1 cellular context compared by ENCODE assay signal in the genomic region with DNA sequence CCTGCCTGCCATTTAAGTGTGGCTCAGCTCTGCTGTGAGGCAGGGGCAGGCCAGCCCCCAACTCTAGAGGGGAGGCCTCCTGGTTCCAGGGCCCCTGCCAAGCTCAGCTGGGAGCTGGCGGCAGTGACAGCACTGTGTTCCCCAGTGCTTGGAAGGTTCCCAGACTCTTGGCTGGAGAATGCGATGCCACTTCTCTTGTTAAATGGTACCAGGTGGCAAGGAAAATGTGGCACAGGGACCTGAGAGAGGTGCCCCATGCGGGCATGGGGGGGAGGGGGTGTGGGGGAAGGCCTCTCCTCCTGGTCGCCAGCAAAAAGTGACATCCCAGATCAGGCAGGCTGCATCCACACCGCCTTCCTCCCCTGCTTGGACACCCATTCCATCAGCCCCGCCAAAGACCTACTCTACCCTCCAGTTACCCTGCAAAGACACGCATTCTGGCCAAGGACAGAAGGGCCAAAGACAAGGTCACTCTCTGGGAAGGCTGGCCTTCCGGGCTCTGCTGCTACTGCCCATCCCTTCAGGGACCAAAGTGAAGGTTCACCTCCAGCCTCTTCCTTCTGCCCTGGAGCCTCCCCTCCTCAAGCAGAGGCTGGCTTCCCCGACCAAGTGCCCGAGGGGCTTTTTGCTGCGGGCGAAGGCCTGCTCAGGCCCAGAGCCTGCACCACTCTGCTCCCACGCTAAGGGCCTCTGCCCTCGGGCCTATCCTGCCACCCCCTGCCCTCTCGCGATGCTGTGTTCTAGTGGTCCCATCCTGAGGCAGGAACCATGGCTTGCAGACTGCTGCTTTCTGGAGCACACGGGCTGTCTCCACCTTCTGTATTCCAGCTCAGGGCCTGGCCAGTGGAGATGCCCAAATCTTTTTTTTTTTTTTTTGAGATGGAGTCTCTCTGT.
TF ChIP-seq lines count a peak whose summit lies in the region.

No MANE protein-coding gene starts in this region.

TF ChIP-seq in GM12878, 131 proteins besides CTCF, POLR2A, EP300 and RAD21:
- TF ChIP-seq POLR2AphosphoS2 (IDR thresholded peaks at IDR 0.05; ENCODE audit: low read depth, low read length) (peak; percentile 21; the same call in 1 of the 2 replicates), MLLT1 (IDR thresholded peaks at IDR 0.05) (no peak), POLR2AphosphoS5 (IDR thresholded peaks at IDR 0.05; ENCODE audit: low read length) (no peak; the same call in 1 of the 2 replicates), STAT3 (IDR thresholded peaks at IDR 0.05; ENCODE audit: low read depth, low read length) (no peak)
- TF ChIP-seq, protein P1, sequence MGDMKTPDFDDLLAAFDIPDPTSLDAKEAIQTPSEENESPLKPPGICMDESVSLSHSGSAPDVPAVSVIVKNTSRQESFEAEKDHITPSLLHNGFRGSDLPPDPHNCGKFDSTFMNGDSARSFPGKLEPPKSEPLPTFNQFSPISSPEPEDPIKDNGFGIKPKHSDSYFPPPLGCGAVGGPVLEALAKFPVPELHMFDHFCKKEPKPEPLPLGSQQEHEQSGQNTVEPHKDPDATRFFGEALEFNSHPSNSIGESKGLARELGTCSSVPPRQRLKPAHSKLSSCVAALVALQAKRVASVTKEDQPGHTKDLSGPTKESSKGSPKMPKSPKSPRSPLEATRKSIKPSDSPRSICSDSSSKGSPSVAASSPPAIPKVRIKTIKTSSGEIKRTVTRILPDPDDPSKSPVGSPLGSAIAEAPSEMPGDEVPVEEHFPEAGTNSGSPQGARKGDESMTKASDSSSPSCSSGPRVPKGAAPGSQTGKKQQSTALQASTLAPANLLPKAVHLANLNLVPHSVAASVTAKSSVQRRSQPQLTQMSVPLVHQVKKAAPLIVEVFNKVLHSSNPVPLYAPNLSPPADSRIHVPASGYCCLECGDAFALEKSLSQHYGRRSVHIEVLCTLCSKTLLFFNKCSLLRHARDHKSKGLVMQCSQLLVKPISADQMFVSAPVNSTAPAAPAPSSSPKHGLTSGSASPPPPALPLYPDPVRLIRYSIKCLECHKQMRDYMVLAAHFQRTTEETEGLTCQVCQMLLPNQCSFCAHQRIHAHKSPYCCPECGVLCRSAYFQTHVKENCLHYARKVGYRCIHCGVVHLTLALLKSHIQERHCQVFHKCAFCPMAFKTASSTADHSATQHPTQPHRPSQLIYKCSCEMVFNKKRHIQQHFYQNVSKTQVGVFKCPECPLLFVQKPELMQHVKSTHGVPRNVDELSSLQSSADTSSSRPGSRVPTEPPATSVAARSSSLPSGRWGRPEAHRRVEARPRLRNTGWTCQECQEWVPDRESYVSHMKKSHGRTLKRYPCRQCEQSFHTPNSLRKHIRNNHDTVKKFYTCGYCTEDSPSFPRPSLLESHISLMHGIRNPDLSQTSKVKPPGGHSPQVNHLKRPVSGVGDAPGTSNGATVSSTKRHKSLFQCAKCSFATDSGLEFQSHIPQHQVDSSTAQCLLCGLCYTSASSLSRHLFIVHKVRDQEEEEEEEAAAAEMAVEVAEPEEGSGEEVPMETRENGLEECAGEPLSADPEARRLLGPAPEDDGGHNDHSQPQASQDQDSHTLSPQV (IDR thresholded peaks at IDR 0.05): 0 out of 2 replicates have a peak, but pooled peaks have one; percentile 8
- TF ChIP-seq, protein P2, sequence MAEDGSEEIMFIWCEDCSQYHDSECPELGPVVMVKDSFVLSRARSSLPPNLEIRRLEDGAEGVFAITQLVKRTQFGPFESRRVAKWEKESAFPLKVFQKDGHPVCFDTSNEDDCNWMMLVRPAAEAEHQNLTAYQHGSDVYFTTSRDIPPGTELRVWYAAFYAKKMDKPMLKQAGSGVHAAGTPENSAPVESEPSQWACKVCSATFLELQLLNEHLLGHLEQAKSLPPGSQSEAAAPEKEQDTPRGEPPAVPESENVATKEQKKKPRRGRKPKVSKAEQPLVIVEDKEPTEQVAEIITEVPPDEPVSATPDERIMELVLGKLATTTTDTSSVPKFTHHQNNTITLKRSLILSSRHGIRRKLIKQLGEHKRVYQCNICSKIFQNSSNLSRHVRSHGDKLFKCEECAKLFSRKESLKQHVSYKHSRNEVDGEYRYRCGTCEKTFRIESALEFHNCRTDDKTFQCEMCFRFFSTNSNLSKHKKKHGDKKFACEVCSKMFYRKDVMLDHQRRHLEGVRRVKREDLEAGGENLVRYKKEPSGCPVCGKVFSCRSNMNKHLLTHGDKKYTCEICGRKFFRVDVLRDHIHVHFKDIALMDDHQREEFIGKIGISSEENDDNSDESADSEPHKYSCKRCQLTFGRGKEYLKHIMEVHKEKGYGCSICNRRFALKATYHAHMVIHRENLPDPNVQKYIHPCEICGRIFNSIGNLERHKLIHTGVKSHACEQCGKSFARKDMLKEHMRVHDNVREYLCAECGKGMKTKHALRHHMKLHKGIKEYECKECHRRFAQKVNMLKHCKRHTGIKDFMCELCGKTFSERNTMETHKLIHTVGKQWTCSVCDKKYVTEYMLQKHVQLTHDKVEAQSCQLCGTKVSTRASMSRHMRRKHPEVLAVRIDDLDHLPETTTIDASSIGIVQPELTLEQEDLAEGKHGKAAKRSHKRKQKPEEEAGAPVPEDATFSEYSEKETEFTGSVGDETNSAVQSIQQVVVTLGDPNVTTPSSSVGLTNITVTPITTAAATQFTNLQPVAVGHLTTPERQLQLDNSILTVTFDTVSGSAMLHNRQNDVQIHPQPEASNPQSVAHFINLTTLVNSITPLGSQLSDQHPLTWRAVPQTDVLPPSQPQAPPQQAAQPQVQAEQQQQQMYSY (CRISPR knock-in tag; IDR thresholded peaks at IDR 0.05): peak; percentile 29; the same call in 1 of the 2 replicates
TF ChIP-seq in GM12878: peak in this region for 3.
